20 cellular contexts compared by ENCODE assay signal in genomic region chr10:12538596-12538995, GRCh38.
DNase-seq lines count a peak whose midpoint lies in the region; ATAC-seq, FAIRE-seq and TF ChIP-seq lines count a peak whose summit lies in the region.
"Had no signal": no experiment of that assay in that cellular context is flagged by ENCODE, and none has a peak within 500 bp of the region (broad histone marks: within the 10 kb centered on the region; RNA-seq: fewer than 3 reads in every experiment).

No MANE protein-coding gene starts in this region.

- no peak for ATAC-seq in stimulated activated effector memory CD8-positive, alpha-beta T cell treated with anti-CD3 and anti-CD28 coated beads, Interleukin-12 subunit alpha, Interleukin-12 subunit beta, amount 100 ng/mL, for 72 hours
- no peak for ATAC-seq in HG03159 (IDR thresholded peaks at IDR 0.05; ENCODE audit: unreplicated experiment)
- ATAC-seq: Panc1 had no signal

- no peaks in the 10 kb centered on the region for H3K27me3 ChIP-seq in bronchial epithelial cell (ENCODE audit: control insufficient read depth, insufficient read depth, low read length)
- H3K27me3 ChIP-seq: BLaER1 had no signal

- no peak overlapping the region for H3K4me3 Mint-ChIP-seq in stimulated activated effector memory CD8-positive, alpha-beta T cell treated with anti-CD3 and anti-CD28 coated beads, Interleukin-12 subunit alpha, Interleukin-12 subunit beta, amount 100 ng/mL, for 72 hours
- H3K4me3 Mint-ChIP-seq: CD4-positive, alpha-beta T cell had no signal

- no peaks in the 10 kb centered on the region for H3K36me3 ChIP-seq in bronchial epithelial cell (ENCODE audit: control insufficient read depth, insufficient read depth, low read length)
- H3K36me3 ChIP-seq: BLaER1, HAP-1 had no signal

- H3K9me3 Mint-ChIP-seq in stimulated activated effector memory CD8-positive, alpha-beta T cell treated with anti-CD3 and anti-CD28 coated beads, Interleukin-12 subunit alpha, Interleukin-12 subunit beta, amount 100 ng/mL, for 72 hours: no peaks in the 10 kb centered on the region
- H3K9me3 Mint-ChIP-seq: CD4-positive, alpha-beta T cell had no signal

- no peaks in the 10 kb centered on the region for H3K36me3 Mint-ChIP-seq in stimulated activated effector memory CD8-positive, alpha-beta T cell treated with anti-CD3 and anti-CD28 coated beads, Interleukin-12 subunit alpha, Interleukin-12 subunit beta, amount 100 ng/mL, for 72 hours

- TF ChIP-seq CTCF in bronchial epithelial cell (IDR thresholded peaks at IDR 0.05; ENCODE audit: insufficient read depth, low read length, severe bottlenecking): no peak

- H3K27ac Mint-ChIP-seq in stimulated activated effector memory CD8-positive, alpha-beta T cell treated with anti-CD3 and anti-CD28 coated beads, Interleukin-12 subunit alpha, Interleukin-12 subunit beta, amount 100 ng/mL, for 72 hours: peak overlapping the region; percentile 52
- H3K27ac Mint-ChIP-seq: CD4-positive, alpha-beta T cell had no signal

- H3K4me3 ChIP-seq in bronchial epithelial cell (ENCODE audit: low read depth, low read length): no peak overlapping the region
- H3K4me3 ChIP-seq: BLaER1, GM23248, HAP-1 had no signal

- DNase-seq in NCI-H146 treated with DMSO at 0.1 percent for 48 hours (lab: John Stamatoyannopoulos, UW; ENCODE audit: unreplicated experiment) (peak; percentile 30), NCI-H748 (lab: John Stamatoyannopoulos, UW; ENCODE audit: unreplicated experiment) (peak; percentile 50), bronchial epithelial cell (ENCODE audit: low read depth) (no peak), kidney tubule cell (ENCODE audit: low spot score) (no peak), H4 (ENCODE audit: low spot score) (no peak)
- no peak for DNase-seq in stimulated activated effector memory CD8-positive, alpha-beta T cell treated with anti-CD3 and anti-CD28 coated beads, Interleukin-12 subunit alpha, Interleukin-12 subunit beta, amount 100 ng/mL, for 72 hours (ENCODE audit: low spot score in 2 of 2)
- DNase-seq: CD4-positive, alpha-beta T cell; COR-L47; DMS79; GM23248; KBM-7; NCI-H1092; NCI-H2081; NCI-H69; SIG-M5; SK-N-SH had no signal

- FAIRE-seq in bronchial epithelial cell (lab: Jason Lieb, UNC): peak; percentile 52

- peaks cover 45% of the 10 kb centered on the region for H3K4me1 Mint-ChIP-seq in stimulated activated effector memory CD8-positive, alpha-beta T cell treated with anti-CD3 and anti-CD28 coated beads, Interleukin-12 subunit alpha, Interleukin-12 subunit beta, amount 100 ng/mL, for 72 hours

Comparison
In these comparisons a context has a peak if more than half of its experiments do, and no peak if none do; other contexts are left out.
1. DNase-seq: peak in NCI-H146 treated with DMSO at 0.1 percent for 48 hours (single experiment) and NCI-H748 (single experiment); none in bronchial epithelial cell (single experiment), stimulated activated effector memory CD8-positive, alpha-beta T cell treated with anti-CD3 and anti-CD28 coated beads, Interleukin-12 subunit alpha, Interleukin-12 subunit beta, amount 100 ng/mL, for 72 hours (0 of 2), kidney tubule cell (single experiment) and H4 (single experiment).